In the genomic region with DNA sequence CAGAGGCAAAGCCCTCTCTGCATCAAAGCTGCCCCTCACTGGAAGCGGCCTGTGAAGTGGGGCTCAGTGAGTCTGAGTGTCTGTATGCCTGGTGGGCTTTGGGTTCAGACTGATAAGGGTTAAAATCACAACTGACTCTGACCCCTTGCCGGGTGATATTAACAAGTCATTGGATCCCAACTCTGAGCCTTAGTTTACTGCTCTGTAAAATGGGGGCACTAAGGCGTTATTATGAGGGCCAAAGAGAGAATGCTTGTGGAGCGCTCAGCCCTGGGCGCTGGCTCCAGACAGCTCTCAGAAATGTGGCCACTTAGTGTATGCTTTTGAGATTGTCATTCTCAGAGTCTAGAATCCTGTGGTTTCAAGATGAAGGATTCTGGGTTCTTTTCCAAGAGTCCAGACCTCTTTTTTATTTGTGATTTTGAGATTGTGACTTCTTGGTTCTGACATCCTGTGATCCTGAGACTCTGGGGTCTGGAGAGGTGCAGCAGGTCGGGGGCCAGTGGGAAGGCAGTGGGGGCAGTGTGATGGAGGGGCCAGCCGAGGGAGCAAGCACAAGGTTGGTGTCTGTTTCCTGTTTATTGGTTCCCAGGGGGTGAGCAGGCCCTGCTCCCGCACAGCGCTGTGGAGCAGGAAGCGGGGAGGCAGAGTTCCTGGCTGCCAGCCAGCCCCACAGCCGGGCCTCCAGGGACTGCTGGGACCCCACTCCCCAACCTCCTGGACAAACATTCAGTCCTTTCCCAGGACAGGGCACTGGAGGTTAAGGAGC, we compare ENCODE assay signal across 1 cellular context.
TF ChIP-seq lines count a peak whose summit lies in the region.

No MANE protein-coding gene starts in this region.

TF ChIP-seq in HEK293, 187 proteins besides CTCF, POLR2A, EP300 and RAD21 (continued from another document):
- TF ChIP-seq, protein P1, sequence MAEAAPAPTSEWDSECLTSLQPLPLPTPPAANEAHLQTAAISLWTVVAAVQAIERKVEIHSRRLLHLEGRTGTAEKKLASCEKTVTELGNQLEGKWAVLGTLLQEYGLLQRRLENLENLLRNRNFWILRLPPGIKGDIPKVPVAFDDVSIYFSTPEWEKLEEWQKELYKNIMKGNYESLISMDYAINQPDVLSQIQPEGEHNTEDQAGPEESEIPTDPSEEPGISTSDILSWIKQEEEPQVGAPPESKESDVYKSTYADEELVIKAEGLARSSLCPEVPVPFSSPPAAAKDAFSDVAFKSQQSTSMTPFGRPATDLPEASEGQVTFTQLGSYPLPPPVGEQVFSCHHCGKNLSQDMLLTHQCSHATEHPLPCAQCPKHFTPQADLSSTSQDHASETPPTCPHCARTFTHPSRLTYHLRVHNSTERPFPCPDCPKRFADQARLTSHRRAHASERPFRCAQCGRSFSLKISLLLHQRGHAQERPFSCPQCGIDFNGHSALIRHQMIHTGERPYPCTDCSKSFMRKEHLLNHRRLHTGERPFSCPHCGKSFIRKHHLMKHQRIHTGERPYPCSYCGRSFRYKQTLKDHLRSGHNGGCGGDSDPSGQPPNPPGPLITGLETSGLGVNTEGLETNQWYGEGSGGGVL (tag by site-specific recombination; IDR thresholded peaks at IDR 0.05): peak; percentile 20; the same call in 1 of the 2 replicates
- no peak for TF ChIP-seq ZNF558 (tag by site-specific recombination; IDR thresholded peaks at IDR 0.05)
- TF ChIP-seq ZNF248 (tag by site-specific recombination; IDR thresholded peaks at IDR 0.05): no peak
- TF ChIP-seq, protein P2, sequence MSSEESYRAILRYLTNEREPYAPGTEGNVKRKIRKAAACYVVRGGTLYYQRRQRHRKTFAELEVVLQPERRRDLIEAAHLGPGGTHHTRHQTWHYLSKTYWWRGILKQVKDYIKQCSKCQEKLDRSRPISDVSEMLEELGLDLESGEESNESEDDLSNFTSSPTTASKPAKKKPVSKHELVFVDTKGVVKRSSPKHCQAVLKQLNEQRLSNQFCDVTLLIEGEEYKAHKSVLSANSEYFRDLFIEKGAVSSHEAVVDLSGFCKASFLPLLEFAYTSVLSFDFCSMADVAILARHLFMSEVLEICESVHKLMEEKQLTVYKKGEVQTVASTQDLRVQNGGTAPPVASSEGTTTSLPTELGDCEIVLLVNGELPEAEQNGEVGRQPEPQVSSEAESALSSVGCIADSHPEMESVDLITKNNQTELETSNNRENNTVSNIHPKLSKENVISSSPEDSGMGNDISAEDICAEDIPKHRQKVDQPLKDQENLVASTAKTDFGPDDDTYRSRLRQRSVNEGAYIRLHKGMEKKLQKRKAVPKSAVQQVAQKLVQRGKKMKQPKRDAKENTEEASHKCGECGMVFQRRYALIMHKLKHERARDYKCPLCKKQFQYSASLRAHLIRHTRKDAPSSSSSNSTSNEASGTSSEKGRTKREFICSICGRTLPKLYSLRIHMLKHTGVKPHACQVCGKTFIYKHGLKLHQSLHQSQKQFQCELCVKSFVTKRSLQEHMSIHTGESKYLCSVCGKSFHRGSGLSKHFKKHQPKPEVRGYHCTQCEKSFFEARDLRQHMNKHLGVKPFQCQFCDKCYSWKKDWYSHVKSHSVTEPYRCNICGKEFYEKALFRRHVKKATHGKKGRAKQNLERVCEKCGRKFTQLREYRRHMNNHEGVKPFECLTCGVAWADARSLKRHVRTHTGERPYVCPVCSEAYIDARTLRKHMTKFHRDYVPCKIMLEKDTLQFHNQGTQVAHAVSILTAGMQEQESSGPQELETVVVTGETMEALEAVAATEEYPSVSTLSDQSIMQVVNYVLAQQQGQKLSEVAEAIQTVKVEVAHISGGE (tag by site-specific recombination; conservative IDR thresholded peaks at IDR 0.05; ENCODE audit: low read depth): no peak
- TF ChIP-seq ZNF10 (tag by site-specific recombination; IDR thresholded peaks at IDR 0.05): no peak
- TF ChIP-seq GLI4 (tag by site-specific recombination; IDR thresholded peaks at IDR 0.05): no peak
- TF ChIP-seq ZNF768 (tag by site-specific recombination; IDR thresholded peaks at IDR 0.05): no peak
- no peak for TF ChIP-seq ZNF133 (tag by site-specific recombination; IDR thresholded peaks at IDR 0.05)
- TF ChIP-seq ZNF571 (tag by site-specific recombination; IDR thresholded peaks at IDR 0.05): no peak
- TF ChIP-seq KLF10 (tag by site-specific recombination; IDR thresholded peaks at IDR 0.05): no peak
- no peak for TF ChIP-seq ZNF138 (tag by site-specific recombination; IDR thresholded peaks at IDR 0.05; ENCODE audit: borderline replicate concordance)
- peak; percentile 67 for TF ChIP-seq ZNF341 (tag by site-specific recombination; IDR thresholded peaks at IDR 0.05; ENCODE audit: low read depth)
- TF ChIP-seq ZNF660 (tag by site-specific recombination; IDR thresholded peaks at IDR 0.05): no peak
- TF ChIP-seq ZIC2 (tag by site-specific recombination; IDR thresholded peaks at IDR 0.05): peak; percentile 38; the same call in 1 of the 2 replicates
- TF ChIP-seq ZNF266 (tag by site-specific recombination; IDR thresholded peaks at IDR 0.05; ENCODE audit: low read depth): no peak
- TF ChIP-seq ZEB2 (tag by site-specific recombination; IDR thresholded peaks at IDR 0.05): no peak
- peak; percentile 56 for TF ChIP-seq GLIS2 (tag by site-specific recombination; IDR thresholded peaks at IDR 0.05)
- TF ChIP-seq ZNF555 (tag by site-specific recombination; conservative IDR thresholded peaks at IDR 0.05): no peak
- TF ChIP-seq ZNF561 (tag by site-specific recombination; IDR thresholded peaks at IDR 0.05; ENCODE audit: borderline replicate concordance): no peak
- no peak for TF ChIP-seq ZNF366 (tag by site-specific recombination; conservative IDR thresholded peaks at IDR 0.05)
- no peak for TF ChIP-seq ZNF510 (tag by site-specific recombination; IDR thresholded peaks at IDR 0.05; ENCODE audit: insufficient replicate concordance)
- TF ChIP-seq, protein P3, sequence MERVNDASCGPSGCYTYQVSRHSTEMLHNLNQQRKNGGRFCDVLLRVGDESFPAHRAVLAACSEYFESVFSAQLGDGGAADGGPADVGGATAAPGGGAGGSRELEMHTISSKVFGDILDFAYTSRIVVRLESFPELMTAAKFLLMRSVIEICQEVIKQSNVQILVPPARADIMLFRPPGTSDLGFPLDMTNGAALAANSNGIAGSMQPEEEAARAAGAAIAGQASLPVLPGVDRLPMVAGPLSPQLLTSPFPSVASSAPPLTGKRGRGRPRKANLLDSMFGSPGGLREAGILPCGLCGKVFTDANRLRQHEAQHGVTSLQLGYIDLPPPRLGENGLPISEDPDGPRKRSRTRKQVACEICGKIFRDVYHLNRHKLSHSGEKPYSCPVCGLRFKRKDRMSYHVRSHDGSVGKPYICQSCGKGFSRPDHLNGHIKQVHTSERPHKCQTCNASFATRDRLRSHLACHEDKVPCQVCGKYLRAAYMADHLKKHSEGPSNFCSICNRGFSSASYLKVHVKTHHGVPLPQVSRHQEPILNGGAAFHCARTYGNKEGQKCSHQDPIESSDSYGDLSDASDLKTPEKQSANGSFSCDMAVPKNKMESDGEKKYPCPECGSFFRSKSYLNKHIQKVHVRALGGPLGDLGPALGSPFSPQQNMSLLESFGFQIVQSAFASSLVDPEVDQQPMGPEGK (tag by site-specific recombination; IDR thresholded peaks at IDR 0.05): peak; percentile 32
- TF ChIP-seq GLIS1 (tag by site-specific recombination; IDR thresholded peaks at IDR 0.05): peak; percentile 89
- TF ChIP-seq ZNF423 (tag by site-specific recombination; IDR thresholded peaks at IDR 0.05): peak; percentile 58
- TF ChIP-seq, protein P4, sequence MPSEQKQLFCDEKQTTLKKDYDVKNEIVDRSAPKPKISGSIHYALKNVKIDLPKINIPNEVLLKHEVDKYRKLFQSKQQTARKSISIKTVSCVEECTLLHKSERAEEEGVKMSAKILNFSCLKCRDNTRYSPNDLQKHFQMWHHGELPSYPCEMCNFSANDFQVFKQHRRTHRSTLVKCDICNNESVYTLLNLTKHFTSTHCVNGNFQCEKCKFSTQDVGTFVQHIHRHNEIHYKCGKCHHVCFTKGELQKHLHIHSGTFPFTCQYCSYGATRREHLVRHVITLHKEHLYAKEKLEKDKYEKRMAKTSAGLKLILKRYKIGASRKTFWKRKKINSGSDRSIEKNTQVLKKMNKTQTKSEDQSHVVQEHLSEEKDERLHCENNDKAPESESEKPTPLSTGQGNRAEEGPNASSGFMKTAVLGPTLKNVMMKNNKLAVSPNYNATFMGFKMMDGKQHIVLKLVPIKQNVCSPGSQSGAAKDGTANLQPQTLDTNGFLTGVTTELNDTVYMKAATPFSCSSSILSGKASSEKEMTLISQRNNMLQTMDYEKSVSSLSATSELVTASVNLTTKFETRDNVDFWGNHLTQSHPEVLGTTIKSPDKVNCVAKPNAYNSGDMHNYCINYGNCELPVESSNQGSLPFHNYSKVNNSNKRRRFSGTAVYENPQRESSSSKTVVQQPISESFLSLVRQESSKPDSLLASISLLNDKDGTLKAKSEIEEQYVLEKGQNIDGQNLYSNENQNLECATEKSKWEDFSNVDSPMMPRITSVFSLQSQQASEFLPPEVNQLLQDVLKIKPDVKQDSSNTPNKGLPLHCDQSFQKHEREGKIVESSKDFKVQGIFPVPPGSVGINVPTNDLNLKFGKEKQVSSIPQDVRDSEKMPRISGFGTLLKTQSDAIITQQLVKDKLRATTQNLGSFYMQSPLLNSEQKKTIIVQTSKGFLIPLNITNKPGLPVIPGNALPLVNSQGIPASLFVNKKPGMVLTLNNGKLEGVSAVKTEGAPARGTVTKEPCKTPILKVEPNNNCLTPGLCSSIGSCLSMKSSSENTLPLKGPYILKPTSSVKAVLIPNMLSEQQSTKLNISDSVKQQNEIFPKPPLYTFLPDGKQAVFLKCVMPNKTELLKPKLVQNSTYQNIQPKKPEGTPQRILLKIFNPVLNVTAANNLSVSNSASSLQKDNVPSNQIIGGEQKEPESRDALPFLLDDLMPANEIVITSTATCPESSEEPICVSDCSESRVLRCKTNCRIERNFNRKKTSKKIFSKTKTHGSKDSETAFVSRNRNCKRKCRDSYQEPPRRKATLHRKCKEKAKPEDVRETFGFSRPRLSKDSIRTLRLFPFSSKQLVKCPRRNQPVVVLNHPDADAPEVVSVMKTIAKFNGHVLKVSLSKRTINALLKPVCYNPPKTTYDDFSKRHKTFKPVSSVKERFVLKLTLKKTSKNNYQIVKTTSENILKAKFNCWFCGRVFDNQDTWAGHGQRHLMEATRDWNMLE (tag by site-specific recombination; conservative IDR thresholded peaks at IDR 0.05; ENCODE audit: low read depth): no peak
- TF ChIP-seq ZNF785 (tag by site-specific recombination; IDR thresholded peaks at IDR 0.05): no peak
- no peak for TF ChIP-seq ZNF776 (tag by site-specific recombination; IDR thresholded peaks at IDR 0.05; ENCODE audit: borderline replicate concordance)
- TF ChIP-seq, protein P5, sequence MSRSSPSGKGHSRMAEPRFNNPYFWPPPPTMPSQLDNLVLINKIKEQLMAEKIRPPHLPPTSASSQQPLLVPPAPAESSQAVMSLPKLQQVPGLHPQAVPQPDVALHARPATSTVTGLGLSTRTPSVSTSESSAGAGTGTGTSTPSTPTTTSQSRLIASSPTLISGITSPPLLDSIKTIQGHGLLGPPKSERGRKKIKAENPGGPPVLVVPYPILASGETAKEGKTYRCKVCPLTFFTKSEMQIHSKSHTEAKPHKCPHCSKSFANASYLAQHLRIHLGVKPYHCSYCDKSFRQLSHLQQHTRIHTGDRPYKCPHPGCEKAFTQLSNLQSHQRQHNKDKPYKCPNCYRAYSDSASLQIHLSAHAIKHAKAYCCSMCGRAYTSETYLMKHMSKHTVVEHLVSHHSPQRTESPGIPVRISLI (tag by site-specific recombination; IDR thresholded peaks at IDR 0.05): no peak
- no peak for TF ChIP-seq ZFP37 (tag by site-specific recombination; IDR thresholded peaks at IDR 0.05)
- TF ChIP-seq, protein P6, sequence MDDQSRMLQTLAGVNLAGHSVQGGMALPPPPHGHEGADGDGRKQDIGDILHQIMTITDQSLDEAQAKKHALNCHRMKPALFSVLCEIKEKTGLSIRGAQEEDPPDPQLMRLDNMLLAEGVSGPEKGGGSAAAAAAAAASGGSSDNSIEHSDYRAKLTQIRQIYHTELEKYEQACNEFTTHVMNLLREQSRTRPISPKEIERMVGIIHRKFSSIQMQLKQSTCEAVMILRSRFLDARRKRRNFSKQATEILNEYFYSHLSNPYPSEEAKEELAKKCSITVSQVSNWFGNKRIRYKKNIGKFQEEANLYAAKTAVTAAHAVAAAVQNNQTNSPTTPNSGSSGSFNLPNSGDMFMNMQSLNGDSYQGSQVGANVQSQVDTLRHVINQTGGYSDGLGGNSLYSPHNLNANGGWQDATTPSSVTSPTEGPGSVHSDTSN (CRISPR knock-in tag; IDR thresholded peaks at IDR 0.05): no peak
- TF ChIP-seq, protein P7, sequence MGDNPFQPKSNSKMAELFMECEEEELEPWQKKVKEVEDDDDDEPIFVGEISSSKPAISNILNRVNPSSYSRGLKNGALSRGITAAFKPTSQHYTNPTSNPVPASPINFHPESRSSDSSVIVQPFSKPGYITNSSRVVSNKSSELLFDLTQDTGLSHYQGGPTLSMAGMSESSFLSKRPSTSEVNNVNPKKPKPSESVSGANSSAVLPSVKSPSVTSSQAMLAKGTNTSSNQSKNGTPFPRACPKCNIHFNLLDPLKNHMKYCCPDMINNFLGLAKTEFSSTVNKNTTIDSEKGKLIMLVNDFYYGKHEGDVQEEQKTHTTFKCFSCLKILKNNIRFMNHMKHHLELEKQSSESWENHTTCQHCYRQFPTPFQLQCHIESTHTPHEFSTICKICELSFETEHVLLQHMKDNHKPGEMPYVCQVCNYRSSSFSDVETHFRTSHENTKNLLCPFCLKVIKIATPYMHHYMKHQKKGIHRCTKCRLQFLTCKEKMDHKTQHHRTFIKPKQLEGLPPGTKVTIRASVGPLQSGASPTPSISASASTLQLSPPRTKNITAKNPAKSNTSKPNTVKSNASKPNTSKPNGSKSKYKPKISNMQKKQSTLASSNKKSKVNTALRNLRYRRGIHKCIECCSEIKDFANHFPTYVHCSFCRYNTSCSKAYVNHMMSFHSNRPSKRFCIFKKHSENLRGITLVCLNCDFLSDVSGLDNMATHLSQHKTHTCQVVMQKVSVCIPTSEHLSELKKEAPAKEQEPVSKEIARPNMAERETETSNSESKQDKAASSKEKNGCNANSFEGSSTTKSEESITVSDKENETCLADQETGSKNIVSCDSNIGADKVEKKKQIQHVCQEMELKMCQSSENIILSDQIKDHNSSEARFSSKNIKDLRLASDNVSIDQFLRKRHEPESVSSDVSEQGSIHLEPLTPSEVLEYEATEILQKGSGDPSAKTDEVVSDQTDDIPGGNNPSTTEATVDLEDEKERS (tag by site-specific recombination; IDR thresholded peaks at IDR 0.05): no peak
- TF ChIP-seq ZSCAN16 (tag by site-specific recombination; IDR thresholded peaks at IDR 0.05): no peak
- TF ChIP-seq ZNF654 (tag by site-specific recombination; IDR thresholded peaks at IDR 0.05; ENCODE audit: low read depth): no peak
